26 cellular contexts compared by ENCODE assay signal in genomic region chr17:32863559-32863958, GRCh38.
"Had no signal": no experiment of that assay in that cellular context is flagged by ENCODE, and none has a peak within 500 bp of the region (broad histone marks: within the 10 kb centered on the region; RNA-seq: fewer than 3 reads in every experiment).

No MANE protein-coding gene starts in this region.

- ATAC-seq: activated CD4-positive, CD25-positive, alpha-beta regulatory T cell treated with anti-CD3 and anti-CD28 coated beads, Interleukin-2, amount 50 U/mL, for 24 hours; activated T-cell treated with anti-CD3 and anti-CD28 coated beads, Interleukin-2, amount 50 U/mL, for 72 hours; left ventricle myocardium superior; natural killer cell treated with Interleukin-12 subunit alpha and Interleukin-12 subunit beta and Interleukin-15 and Interleukin-18, amount 100 ng/mL, for 72 hours; T-helper 17 cell had no signal

- H3K36me3 ChIP-seq: prostate gland, right atrium auricular region, spleen, thoracic aorta, upper lobe of right lung had no signal

- H3K4me3 ChIP-seq: prostate gland, right atrium auricular region, spleen, thoracic aorta, upper lobe of right lung had no signal

- H3K27me3 ChIP-seq: right atrium auricular region, spleen, upper lobe of right lung had no signal

- DNase-seq: activated CD4-positive, alpha-beta memory T cell treated with anti-CD3 and anti-CD28 coated beads, Interleukin-2, amount 10 ng/mL, durations not matched to agents 7 days and 5 days; activated CD4-positive, alpha-beta T cell treated with anti-CD3 and anti-CD28 coated beads, Interleukin-2, amount 10 ng/mL, durations not matched to agents 24 days and 14 days; activated effector memory CD4-positive, alpha-beta T cell treated with Interleukin-2 at 50 U/mL for 16 hours; activated naive CD4-positive, alpha-beta T cell treated with anti-CD3 and anti-CD28 coated beads, Interleukin-2, amount 10 ng/mL, durations not matched to agents 7 days and 5 days; activated T-cell treated with anti-CD3 and anti-CD28 coated beads, Interleukin-2, amount 50 U/mL, for 72 hours; amygdala; cerebellar nuclear complex; cortex of kidney; endodermal cell; immature natural killer cell; kidney glomerular epithelial cell; left ventricle myocardium superior; mammary epithelial cell; midbrain; spleen; stimulated activated CD4-positive, alpha-beta T cell treated with anti-CD3 and anti-CD28 coated beads, Interleukin-4, amount 100 ng/mL, for 1 hour; stimulated activated naive CD4-positive, alpha-beta T cell; T-helper 17 cell; upper lobe of right lung had no signal

- H3K9me3 ChIP-seq: prostate gland, right atrium auricular region, spleen, thoracic aorta, upper lobe of right lung had no signal

- H3K27ac ChIP-seq: epithelial cell of prostate, prostate gland, right atrium auricular region, spleen, upper lobe of right lung, VCaP had no signal

- H3K4me1 ChIP-seq: prostate gland had no signal
